8 cellular contexts compared by ENCODE assay signal in genomic region chr1:85307987-85308836, GRCh38. TPM values are rescaled to one million over a fixed set of nuclear protein-coding genes. Genes with fewer than 3 reads are reported as not detected.
DNase-seq lines count a peak whose midpoint lies in the region; ATAC-seq lines count a peak whose summit lies in the region.

No MANE protein-coding gene starts in this region.

- no peaks in the 10 kb centered on the region for H3K36me3 ChIP-seq in endocrine pancreas (ENCODE audit: control insufficient read depth, insufficient read depth, low read length)
- no peaks in the 10 kb centered on the region for H3K36me3 ChIP-seq in mesendoderm (ENCODE audit: control insufficient read depth, insufficient read depth, low read length)

- no peak overlapping the region for H4K5ac ChIP-seq in mesendoderm (ENCODE audit: low read length)

- H4K8ac ChIP-seq in mesendoderm (ENCODE audit: low read depth, low read length), result no peak overlapping the region

- no peak overlapping the region for H2AK5ac ChIP-seq in mesendoderm (ENCODE audit: low read length)

- H3K4me3 ChIP-seq in endocrine pancreas (ENCODE audit: control insufficient read depth, insufficient read depth, low read length), result peak overlapping the region; percentile 11
- no peak overlapping the region for H3K4me3 ChIP-seq in mesendoderm (ENCODE audit: low read length)

- ATAC-seq in GM19463 (IDR thresholded peaks at IDR 0.05; ENCODE audit: unreplicated experiment) (peak; percentile 98), HG03565 (IDR thresholded peaks at IDR 0.05; ENCODE audit: unreplicated experiment) (peak; percentile 73)

- H3K56ac ChIP-seq in mesendoderm (ENCODE audit: low read length), result peak overlapping the region; percentile 65

- DNase-seq in CMK (ENCODE audit: low read depth), result peak; percentile 14
- peak; percentile 50 for DNase-seq in NCI-H748 treated with DMSO at 0.1 percent for 48 hours (lab: John Stamatoyannopoulos, UW)
- peak; percentile 28 to 45 for DNase-seq in activated CD8-positive, alpha-beta memory T cell treated with anti-CD3 and anti-CD28 coated beads for 4 hours (ENCODE audit: low read depth in 2 of 2)
- DNase-seq in mesendoderm, result peak; percentile 95
- peak; percentile 14 to 28 for DNase-seq in stimulated activated CD8-positive, alpha-beta memory T cell treated with anti-CD3 and anti-CD28 coated beads, Interleukin-4, amount 100 ng/mL, for 1 hour (ENCODE audit: low read depth in 2 of 2, low spot score in 1 of 2)

- H3K4me2 ChIP-seq in mesendoderm (ENCODE audit: low read length), result no peak overlapping the region

- H3K79me2 ChIP-seq in mesendoderm (ENCODE audit: control insufficient read depth, insufficient read depth, low read length), result no peaks in the 10 kb centered on the region

- peak overlapping the region; percentile 3 for H3K23ac ChIP-seq in mesendoderm (ENCODE audit: low read length)

- H3K4me1 ChIP-seq in endocrine pancreas (ENCODE audit: control insufficient read depth, insufficient read depth, low read length), result peaks cover 3% of the 10 kb centered on the region
- H3K4me1 ChIP-seq in mesendoderm (ENCODE audit: control insufficient read depth, low read depth, low read length), result peaks cover 6% of the 10 kb centered on the region

- no peaks in the 10 kb centered on the region for H3K79me1 ChIP-seq in mesendoderm (ENCODE audit: low read length)

- H2BK120ac ChIP-seq in mesendoderm (ENCODE audit: low read depth, low read length), result no peak overlapping the region

- no CpG with 5 or more reads among the region's 27 CpGs for WGBS in mesendoderm (ENCODE audit: extremely low coverage, insufficient coverage, low lambda C conversion rate)

- H3K27me3 ChIP-seq in endocrine pancreas (ENCODE audit: control insufficient read depth, insufficient read depth, low read length), result no peaks in the 10 kb centered on the region
- H3K27me3 ChIP-seq in mesendoderm (ENCODE audit: insufficient read depth, low read length, poor library complexity), result no peaks in the 10 kb centered on the region

- H2BK15ac ChIP-seq in mesendoderm (replicated peaks; ENCODE audit: low read depth), result no peak overlapping the region

- no peak overlapping the region for H3K18ac ChIP-seq in mesendoderm (ENCODE audit: low read length)

- H2BK5ac ChIP-seq in mesendoderm (ENCODE audit: low read length), result no peak overlapping the region

- H3K9me3 ChIP-seq in endocrine pancreas (ENCODE audit: control insufficient read depth, low read length), result no peaks in the 10 kb centered on the region

- H3K9ac ChIP-seq in endocrine pancreas (ENCODE audit: control insufficient read depth, insufficient read depth, low read length) (peak overlapping the region; percentile 26), mesendoderm (ENCODE audit: low read length) (peak overlapping the region; percentile 30)

- H3K4ac ChIP-seq in mesendoderm (ENCODE audit: low read depth, low read length), result peak overlapping the region; percentile 48

- H3K27ac ChIP-seq in mesendoderm (ENCODE audit: low read depth, low read length), result no peak overlapping the region

RNA-seq across cellular contexts. Expression of gene BCL10, which starts 31.8 kb away (rescaled TPM):
- polyA plus RNA-seq in mesendoderm (2013, experiment 1 of 2), result 11.1 TPM
- polyA plus RNA-seq in mesendoderm (2013, experiment 2 of 2), result 12.0 TPM

RNA-seq across cellular contexts. Expression of gene C1orf52, which starts 48.8 kb away (rescaled TPM):
- polyA plus RNA-seq in mesendoderm (2013, experiment 1 of 2), result 41.1 TPM
- 40.5 TPM for polyA plus RNA-seq in mesendoderm (2013, experiment 2 of 2)

Comparison
In these comparisons a context has a peak if more than half of its experiments do, and no peak if none do; other contexts are left out.
1. DNase-seq: peak in every context shown above with its lines; median percentile 95 in mesendoderm; 50 in NCI-H748 treated with DMSO at 0.1 percent for 48 hours; 36 in activated CD8-positive, alpha-beta memory T cell treated with anti-CD3 and anti-CD28 coated beads for 4 hours; 21 in stimulated activated CD8-positive, alpha-beta memory T cell treated with anti-CD3 and anti-CD28 coated beads, Interleukin-4, amount 100 ng/mL, for 1 hour; 14 in CMK.